Comparison of ENCODE assay signal across 1 cellular context in the genomic region with DNA sequence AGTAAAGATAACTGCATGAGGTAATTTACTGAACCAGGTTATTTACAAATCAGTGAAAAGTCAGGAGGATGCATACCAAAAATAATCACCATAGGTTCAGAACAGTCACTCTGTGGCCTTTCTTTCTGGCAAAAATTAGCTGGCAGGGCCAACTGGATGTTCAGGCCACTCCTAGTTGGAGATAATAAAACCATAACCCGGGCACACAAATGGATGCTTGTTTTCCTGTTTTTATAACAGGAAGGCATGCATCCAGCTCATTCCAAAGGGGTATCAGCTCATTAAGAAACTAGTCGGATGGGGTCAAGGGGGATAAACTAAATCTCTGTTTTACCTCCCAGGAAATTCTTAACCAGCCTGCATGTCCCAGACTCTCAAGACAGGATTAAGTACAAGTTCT.
TF ChIP-seq lines count a peak whose summit lies in the region.

No MANE protein-coding gene starts in this region.

TF ChIP-seq in liver, 16 proteins besides CTCF, POLR2A, EP300 and RAD21 (continued from another document):
- TF ChIP-seq, protein P1, sequence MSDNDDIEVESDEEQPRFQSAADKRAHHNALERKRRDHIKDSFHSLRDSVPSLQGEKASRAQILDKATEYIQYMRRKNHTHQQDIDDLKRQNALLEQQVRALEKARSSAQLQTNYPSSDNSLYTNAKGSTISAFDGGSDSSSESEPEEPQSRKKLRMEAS (IDR thresholded peaks at IDR 0.05), result no peak
